8 cellular contexts compared by ENCODE assay signal in the genomic region with DNA sequence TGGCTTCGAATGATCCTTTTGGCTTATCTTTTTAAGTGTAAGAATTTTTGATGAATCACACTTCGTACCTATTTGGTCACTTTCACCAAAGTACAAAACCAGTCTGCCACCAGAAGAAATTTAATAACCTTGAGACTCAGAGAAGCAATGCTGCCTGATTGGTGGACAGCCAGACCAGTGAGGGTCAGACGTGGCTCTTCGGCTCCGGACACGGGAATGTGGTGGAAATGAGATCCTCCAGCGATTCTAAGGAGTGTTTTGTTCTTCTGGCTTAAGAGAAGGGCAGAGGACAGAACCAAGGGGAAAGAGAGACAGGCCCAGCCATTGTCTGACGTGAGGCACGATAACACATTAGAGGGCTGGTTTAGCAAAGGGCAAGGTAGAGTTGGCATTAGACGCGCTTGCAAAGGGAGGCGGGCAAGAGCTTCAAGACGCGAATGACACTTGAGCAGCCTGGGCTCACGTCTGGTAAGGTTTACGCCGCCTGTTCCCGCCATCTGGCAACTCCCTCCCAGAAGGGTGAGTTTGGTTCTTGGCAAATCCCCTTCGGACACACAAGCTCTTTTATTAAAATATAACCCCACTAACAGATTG. TPM values are rescaled to one million over a fixed set of nuclear protein-coding genes. Genes with fewer than 3 reads are reported as not detected.
DNase-seq lines count a peak whose midpoint lies in the region; ATAC-seq and TF ChIP-seq lines count a peak whose summit lies in the region.

No MANE protein-coding gene starts in this region.

- H3K9me3 ChIP-seq in DOHH2 (ENCODE audit: control insufficient read depth, insufficient read depth, low read length) = peaks cover 3% of the 10 kb centered on the region; the same call in 1 of the 2 replicates

- H3K4me3 Mint-ChIP-seq in activated naive CD8-positive, alpha-beta T cell treated with anti-CD3 and anti-CD28 coated beads, Interleukin-2, amount 50 U/mL, for 24 hours = peak overlapping the region; percentile 81
- H3K4me3 Mint-ChIP-seq in immature natural killer cell = peak overlapping the region; percentile 86 to 99 (median 92)
- H3K4me3 Mint-ChIP-seq in stimulated activated naive CD8-positive, alpha-beta T cell treated with anti-CD3 and anti-CD28 coated beads, Interleukin-15, Interleukin-2, amounts not matched to agents 100 ng/mL and 50 ng/mL, for 24 hours = peak overlapping the region; percentile 85

- no peaks in the 10 kb centered on the region for H3K27me3 ChIP-seq in DOHH2 (ENCODE audit: control insufficient read depth, low read length)

- TF ChIP-seq CTCF in DOHH2 (IDR thresholded peaks at IDR 0.05; ENCODE audit: low read depth, low read length, poor library complexity, severe bottlenecking) = no peak

- ATAC-seq in activated naive CD8-positive, alpha-beta T cell treated with anti-CD3 and anti-CD28 coated beads, Interleukin-2, amount 50 U/mL, for 24 hours = peak; percentile 52

- H3K27ac Mint-ChIP-seq in activated naive CD8-positive, alpha-beta T cell treated with anti-CD3 and anti-CD28 coated beads, Interleukin-2, amount 50 U/mL, for 24 hours = peak overlapping the region; percentile 99
- H3K27ac Mint-ChIP-seq in immature natural killer cell = peak overlapping the region; percentile 96 to 99 (median 99)
- H3K27ac Mint-ChIP-seq in stimulated activated naive CD8-positive, alpha-beta T cell treated with anti-CD3 and anti-CD28 coated beads, Interleukin-15, Interleukin-2, amounts not matched to agents 100 ng/mL and 50 ng/mL, for 24 hours = peak overlapping the region; percentile 99

- H3K4me1 Mint-ChIP-seq in activated naive CD8-positive, alpha-beta T cell treated with anti-CD3 and anti-CD28 coated beads, Interleukin-2, amount 50 U/mL, for 24 hours = peaks cover 44% of the 10 kb centered on the region
- peaks cover 38 to 40% of the 10 kb centered on the region in 2 donors for H3K4me1 Mint-ChIP-seq in immature natural killer cell
- H3K4me1 Mint-ChIP-seq in stimulated activated naive CD8-positive, alpha-beta T cell treated with anti-CD3 and anti-CD28 coated beads, Interleukin-15, Interleukin-2, amounts not matched to agents 100 ng/mL and 50 ng/mL, for 24 hours (ENCODE audit: low read depth) = peaks cover 51% of the 10 kb centered on the region

- H3K36me3 ChIP-seq in DOHH2 (ENCODE audit: control insufficient read depth, low read length) = peaks cover 8% of the 10 kb centered on the region; the same call in 1 of the 2 replicates

- H3K4me2 ChIP-seq in DOHH2 (ENCODE audit: low read length) = peak overlapping the region; percentile 81

- H3K4me1 ChIP-seq in DOHH2 (ENCODE audit: control insufficient read depth, low read length) = peaks cover 94% of the 10 kb centered on the region

- H3K4me3 ChIP-seq in DOHH2 (ENCODE audit: low read length) = peak overlapping the region; percentile 68

- H3K9me2 ChIP-seq in DOHH2 (replicated peaks; ENCODE audit: control insufficient read depth, low read length) = no peaks in the 10 kb centered on the region

- H3K79me2 ChIP-seq in DOHH2 (ENCODE audit: control insufficient read depth, low read length) = peaks cover 3% of the 10 kb centered on the region

- H4K20me1 ChIP-seq in DOHH2 (ENCODE audit: control insufficient read depth, insufficient read depth, low read depth, low read length) = no peaks in the 10 kb centered on the region

- H3K36me3 Mint-ChIP-seq in activated naive CD8-positive, alpha-beta T cell treated with anti-CD3 and anti-CD28 coated beads, Interleukin-2, amount 50 U/mL, for 24 hours (ENCODE audit: low read depth) = no peaks in the 10 kb centered on the region
- H3K36me3 Mint-ChIP-seq in immature natural killer cell = no peaks in the 10 kb centered on the region
- no peaks in the 10 kb centered on the region for H3K36me3 Mint-ChIP-seq in stimulated activated naive CD8-positive, alpha-beta T cell treated with anti-CD3 and anti-CD28 coated beads, Interleukin-15, Interleukin-2, amounts not matched to agents 100 ng/mL and 50 ng/mL, for 24 hours (ENCODE audit: low read depth)

- peak overlapping the region; percentile 98 for H3K27ac ChIP-seq in DOHH2 (ENCODE audit: low read depth, low read length)

- H3K27me3 Mint-ChIP-seq in activated naive CD8-positive, alpha-beta T cell treated with anti-CD3 and anti-CD28 coated beads, Interleukin-2, amount 50 U/mL, for 24 hours = no peaks in the 10 kb centered on the region
- H3K27me3 Mint-ChIP-seq in immature natural killer cell (ENCODE audit: low read depth in 3 of 3) = peaks cover 15 to 22% (median 19%) of the 10 kb centered on the region in 3 donors
- no peaks in the 10 kb centered on the region for H3K27me3 Mint-ChIP-seq in stimulated activated naive CD8-positive, alpha-beta T cell treated with anti-CD3 and anti-CD28 coated beads, Interleukin-15, Interleukin-2, amounts not matched to agents 100 ng/mL and 50 ng/mL, for 24 hours

- H3K9me3 Mint-ChIP-seq in activated naive CD8-positive, alpha-beta T cell treated with anti-CD3 and anti-CD28 coated beads, Interleukin-2, amount 50 U/mL, for 24 hours = peaks cover 6% of the 10 kb centered on the region
- no peaks in the 10 kb centered on the region for H3K9me3 Mint-ChIP-seq in immature natural killer cell
- peaks cover 4% of the 10 kb centered on the region for H3K9me3 Mint-ChIP-seq in stimulated activated naive CD8-positive, alpha-beta T cell treated with anti-CD3 and anti-CD28 coated beads, Interleukin-15, Interleukin-2, amounts not matched to agents 100 ng/mL and 50 ng/mL, for 24 hours

- peaks cover 63% of the 10 kb centered on the region for H3F3A ChIP-seq in DOHH2 (ENCODE audit: control insufficient read depth, insufficient read depth)

- DNase-seq in H4 (ENCODE audit: low spot score) (peak; percentile 61), NCI-H146 treated with DMSO at 0.1 percent for 48 hours (lab: John Stamatoyannopoulos, UW; ENCODE audit: unreplicated experiment) (peak; percentile 90), immature natural killer cell (peak in 1 of 3 donors; percentile 90)
- DNase-seq in activated naive CD8-positive, alpha-beta T cell treated with anti-CD3 and anti-CD28 coated beads, Interleukin-2, amount 50 U/mL, for 24 hours = no peak
- no peak for DNase-seq in activated CD4-positive, alpha-beta T cell treated with anti-CD3 and anti-CD28 coated beads for 4 hours
- no peak for DNase-seq in activated effector memory CD4-positive, alpha-beta T cell treated with Interleukin-2 at 50 U/mL for 16 hours

RNA-seq across cellular contexts. Expression of a gene that starts 49.9 kb away (rescaled TPM):
- total RNA-seq in H4 (2014; rRNA removed; shearing (Covaris generic)) = 29.3 and 31.8 TPM in 2 replicates
- polyA plus RNA-seq in immature natural killer cell = 100 to 1,000 TPM; 129 to 153 (median 139) TPM

Comparison
In these comparisons a context has a peak if more than half of its experiments do, and no peak if none do; other contexts are left out.
1. DNase-seq: peak in H4 (single experiment) and NCI-H146 treated with DMSO at 0.1 percent for 48 hours (single experiment); none in activated naive CD8-positive, alpha-beta T cell treated with anti-CD3 and anti-CD28 coated beads, Interleukin-2, amount 50 U/mL, for 24 hours (single experiment), activated CD4-positive, alpha-beta T cell treated with anti-CD3 and anti-CD28 coated beads for 4 hours (0 of 2) and activated effector memory CD4-positive, alpha-beta T cell treated with Interleukin-2 at 50 U/mL for 16 hours (single experiment).
2. Peak in every context shown above with its lines, with median percentiles within 50 percentile points of each other: H3K27ac Mint-ChIP-seq and H3K4me3 Mint-ChIP-seq.